In genomic region chr22:46007848-46008261, GRCh38 we compare ENCODE assay signal across 10 cellular contexts. TPM values are rescaled to one million over a fixed set of nuclear protein-coding genes. Genes with fewer than 3 reads are reported as not detected.
DNase-seq lines count a peak whose midpoint lies in the region; ATAC-seq and TF ChIP-seq lines count a peak whose summit lies in the region.
"Had no signal": no experiment of that assay in that cellular context is flagged by ENCODE, and none has a peak within 500 bp of the region (broad histone marks: within the 10 kb centered on the region; RNA-seq: fewer than 3 reads in every experiment).

No MANE protein-coding gene starts in this region.

- no peak overlapping the region for H3K4me3 Mint-ChIP-seq in activated T-cell treated with anti-CD3 and anti-CD28 coated beads, Interleukin-2, amount 50 U/mL, for 24 hours
- H3K4me3 Mint-ChIP-seq in natural killer cell treated with Interleukin-12 subunit alpha and Interleukin-12 subunit beta and Interleukin-15 and Interleukin-18, amount 100 ng/mL, for 72 hours = no peak overlapping the region
- H3K4me3 Mint-ChIP-seq in activated CD8-positive, alpha-beta T cell treated with anti-CD3 and anti-CD28 coated beads, Interleukin-2, amount 10 ng/mL, durations not matched to agents 7 days and 5 days = no peak overlapping the region

- H3K9ac ChIP-seq in mucosa of stomach (ENCODE audit: low read length) = peak overlapping the region; percentile 53

- H3K27ac Mint-ChIP-seq in activated T-cell treated with anti-CD3 and anti-CD28 coated beads, Interleukin-2, amount 50 U/mL, for 24 hours = no peak overlapping the region
- H3K27ac Mint-ChIP-seq in natural killer cell treated with Interleukin-12 subunit alpha and Interleukin-12 subunit beta and Interleukin-15 and Interleukin-18, amount 100 ng/mL, for 72 hours = no peak overlapping the region
- no peak overlapping the region for H3K27ac Mint-ChIP-seq in activated CD8-positive, alpha-beta T cell treated with anti-CD3 and anti-CD28 coated beads, Interleukin-2, amount 10 ng/mL, durations not matched to agents 7 days and 5 days

- peaks cover 19% of the 10 kb centered on the region for H3K4me1 Mint-ChIP-seq in activated T-cell treated with anti-CD3 and anti-CD28 coated beads, Interleukin-2, amount 50 U/mL, for 24 hours (ENCODE audit: low read depth)
- H3K4me1 Mint-ChIP-seq in natural killer cell treated with Interleukin-12 subunit alpha and Interleukin-12 subunit beta and Interleukin-15 and Interleukin-18, amount 100 ng/mL, for 72 hours (ENCODE audit: low read depth in 2 of 2) = peaks cover 13 to 17% of the 10 kb centered on the region in 2 donors
- peaks cover 20% of the 10 kb centered on the region for H3K4me1 Mint-ChIP-seq in activated CD8-positive, alpha-beta T cell treated with anti-CD3 and anti-CD28 coated beads, Interleukin-2, amount 10 ng/mL, durations not matched to agents 7 days and 5 days (ENCODE audit: low read depth)

- intact Hi-C loops in dorsolateral prefrontal cortex (cut with DNase I) = loop anchor here in 1 of 2 donors (2.0 to 10.0 kb wide), 2 partner anchors 109 to 537 kb away; no protein-coding TSS in a partner anchor

- CTCF ChIA-PET in AG04450 (lab: Charles Lee) = interaction anchor here (0.5 to 4.6 kb wide), 5 partner anchors 12 to 245 kb away, joined by 3 to 91 read pairs (median 25); no protein-coding TSS in a partner anchor
- CTCF ChIA-PET in activated CD8-positive, alpha-beta T cell treated with anti-CD3 and anti-CD28 coated beads, Interleukin-2, amount 10 ng/mL, durations not matched to agents 7 days and 5 days (lab: Charles Lee) = interaction anchor here (1.7 to 4.9 kb wide), 5 partner anchors 9 to 109 kb away, joined by 10 to 129 read pairs (median 67); no protein-coding TSS in a partner anchor

- H3K9me3 ChIP-seq in AG04450 (ENCODE audit: control insufficient read depth, insufficient read depth, low read length) (peaks cover 17% of the 10 kb centered on the region), mucosa of stomach (ENCODE audit: control insufficient read depth, low read length) (peaks cover 5% of the 10 kb centered on the region)

- H3K27me3 Mint-ChIP-seq in activated T-cell treated with anti-CD3 and anti-CD28 coated beads, Interleukin-2, amount 50 U/mL, for 24 hours = peaks cover 4% of the 10 kb centered on the region
- no peaks in the 10 kb centered on the region for H3K27me3 Mint-ChIP-seq in natural killer cell treated with Interleukin-12 subunit alpha and Interleukin-12 subunit beta and Interleukin-15 and Interleukin-18, amount 100 ng/mL, for 72 hours
- no peaks in the 10 kb centered on the region for H3K27me3 Mint-ChIP-seq in activated CD8-positive, alpha-beta T cell treated with anti-CD3 and anti-CD28 coated beads, Interleukin-2, amount 10 ng/mL, durations not matched to agents 7 days and 5 days (ENCODE audit: low read depth)

- no peaks in the 10 kb centered on the region for H3K36me3 ChIP-seq in mucosa of stomach (ENCODE audit: control insufficient read depth, insufficient read depth, low read length)

- peaks cover 31% of the 10 kb centered on the region for H3K4me1 ChIP-seq in mucosa of stomach (ENCODE audit: control insufficient read depth, insufficient read depth, low read length)

- H3K27ac ChIP-seq in AG04450 (ENCODE audit: low read depth, low read length) (peak overlapping the region; percentile 87), dorsolateral prefrontal cortex (peak overlapping the region in 58 of 59 donors; percentile 23 to 94 (median 83))

- H3K36me3 Mint-ChIP-seq in activated T-cell treated with anti-CD3 and anti-CD28 coated beads, Interleukin-2, amount 50 U/mL, for 24 hours (ENCODE audit: low read depth) = no peaks in the 10 kb centered on the region
- no peaks in the 10 kb centered on the region for H3K36me3 Mint-ChIP-seq in natural killer cell treated with Interleukin-12 subunit alpha and Interleukin-12 subunit beta and Interleukin-15 and Interleukin-18, amount 100 ng/mL, for 72 hours
- no peaks in the 10 kb centered on the region for H3K36me3 Mint-ChIP-seq in activated CD8-positive, alpha-beta T cell treated with anti-CD3 and anti-CD28 coated beads, Interleukin-2, amount 10 ng/mL, durations not matched to agents 7 days and 5 days (ENCODE audit: low read depth)

- DNase-seq in AG04450 (ENCODE audit: low read depth, low spot score) = peak; percentile 76
- DNase-seq in NCI-H2196 treated with DMSO at 0.1 percent for 48 hours (lab: John Stamatoyannopoulos, UW; ENCODE audit: unreplicated experiment) = peak; percentile 93
- peak in 3 of 10 donors; percentile 68 to 86 (median 82) for DNase-seq in dorsolateral prefrontal cortex
- no peak for DNase-seq in activated T-cell treated with anti-CD3 and anti-CD28 coated beads, Interleukin-2, amount 50 U/mL, for 24 hours
- DNase-seq in natural killer cell treated with Interleukin-12 subunit alpha and Interleukin-12 subunit beta and Interleukin-15 and Interleukin-18, amount 100 ng/mL, for 72 hours (ENCODE audit: low spot score) = no peak
- no peak for DNase-seq in activated CD8-positive, alpha-beta T cell treated with anti-CD3 and anti-CD28 coated beads, Interleukin-2, amount 10 ng/mL, durations not matched to agents 7 days and 5 days
- DNase-seq: DND-41; effector CD4-positive, alpha-beta T cell had no signal

- TF ChIP-seq CTCF in AG04450 (IDR thresholded peaks at IDR 0.05; ENCODE audit: low read depth, low read length) = no peak
- TF ChIP-seq CTCF in dorsolateral prefrontal cortex (IDR thresholded peaks at IDR 0.05 in 54 of 56, conservative IDR thresholded peaks at IDR 0.05 in 2 of 56; ENCODE audit: low read depth in 1 of 56, partially characterized antibody in 56 of 56) = peak in 3 of 56 donors; percentile 3 to 7 (median 6)

- peaks cover 10% of the 10 kb centered on the region for H3K9me3 Mint-ChIP-seq in activated T-cell treated with anti-CD3 and anti-CD28 coated beads, Interleukin-2, amount 50 U/mL, for 24 hours
- no peaks in the 10 kb centered on the region for H3K9me3 Mint-ChIP-seq in natural killer cell treated with Interleukin-12 subunit alpha and Interleukin-12 subunit beta and Interleukin-15 and Interleukin-18, amount 100 ng/mL, for 72 hours
- H3K9me3 Mint-ChIP-seq in activated CD8-positive, alpha-beta T cell treated with anti-CD3 and anti-CD28 coated beads, Interleukin-2, amount 10 ng/mL, durations not matched to agents 7 days and 5 days (ENCODE audit: insufficient read depth) = no peaks in the 10 kb centered on the region

- POLR2A ChIA-PET in AG04450 (lab: Yijun Ruan, JAX) = interaction anchor here (0.6 to 2.6 kb wide), 8 partner anchors 11 to 109 kb away, joined by 3 to 24 read pairs (median 4); no protein-coding TSS in a partner anchor
- POLR2A ChIA-PET in activated CD8-positive, alpha-beta T cell treated with anti-CD3 and anti-CD28 coated beads, Interleukin-2, amount 10 ng/mL, durations not matched to agents 7 days and 5 days (lab: Charles Lee) = interaction anchor here (0.8 to 1.0 kb wide), 2 partner anchors 29 to 62 kb away, joined by 4 read pairs; no protein-coding TSS in a partner anchor

- no peak for ATAC-seq in natural killer cell treated with Interleukin-12 subunit alpha and Interleukin-12 subunit beta and Interleukin-15 and Interleukin-18, amount 100 ng/mL, for 72 hours
- no peak for ATAC-seq in HG03439 (IDR thresholded peaks at IDR 0.05; ENCODE audit: unreplicated experiment)
- ATAC-seq in activated CD8-positive, alpha-beta T cell treated with anti-CD3 and anti-CD28 coated beads, Interleukin-2, amount 10 ng/mL, durations not matched to agents 7 days and 5 days = no peak

- no peak overlapping the region for H3K4me3 ChIP-seq in AG04450 (ENCODE audit: low read depth, low read length)
- H3K4me3 ChIP-seq in dorsolateral prefrontal cortex = peak overlapping the region in 4 of 59 donors; percentile 0 to 9 (median 4)
- H3K4me3 ChIP-seq in mucosa of stomach (ENCODE audit: low read length) = no peak overlapping the region

- no peaks in the 10 kb centered on the region for H3K27me3 ChIP-seq in AG04450 (ENCODE audit: control insufficient read depth, insufficient read depth, low read length)
- H3K27me3 ChIP-seq in dorsolateral prefrontal cortex = no peaks in the 10 kb centered on the region
- H3K27me3 ChIP-seq in mucosa of stomach (ENCODE audit: control insufficient read depth, insufficient read depth, low read length) = no peaks in the 10 kb centered on the region

RNA-seq across cellular contexts. Expression of gene WNT7B, which starts 30.9 kb away (rescaled TPM):
- 0.56 and 0.71 TPM in 2 replicates for polyA plus RNA-seq in AG04450 (2011; rRNA removed)
- 0.37 and 0.43 TPM in 2 replicates for polyA minus RNA-seq in AG04450 (2011; rRNA and poly(A)+ RNA removed)
- 10 to 100 TPM in 1 of 120 experiments, 1 to 10 TPM in 118, under 1 TPM in 1; 0.67 to 11.8 (median 2.7) TPM for total RNA-seq in dorsolateral prefrontal cortex
- total RNA-seq in natural killer cell treated with Interleukin-12 subunit alpha and Interleukin-12 subunit beta and Interleukin-15 and Interleukin-18, amount 100 ng/mL, for 72 hours = not detected
- total RNA-seq in activated CD8-positive, alpha-beta T cell treated with anti-CD3 and anti-CD28 coated beads, Interleukin-2, amount 10 ng/mL, durations not matched to agents 7 days and 5 days = not detected

Comparison
In these comparisons a context has a peak if more than half of its experiments do, and no peak if none do; other contexts are left out.
1. DNase-seq: peak in AG04450 (single experiment) and NCI-H2196 treated with DMSO at 0.1 percent for 48 hours (single experiment); none in activated T-cell treated with anti-CD3 and anti-CD28 coated beads, Interleukin-2, amount 50 U/mL, for 24 hours (single experiment), natural killer cell treated with Interleukin-12 subunit alpha and Interleukin-12 subunit beta and Interleukin-15 and Interleukin-18, amount 100 ng/mL, for 72 hours (single experiment) and activated CD8-positive, alpha-beta T cell treated with anti-CD3 and anti-CD28 coated beads, Interleukin-2, amount 10 ng/mL, durations not matched to agents 7 days and 5 days (single experiment).